In genomic region chr5:53426517-53426839, GRCh38 we compare ENCODE assay signal across 1 cellular context.
TF ChIP-seq lines count a peak whose summit lies in the region.

No MANE protein-coding gene starts in this region.

TF ChIP-seq in GM23338, 12 proteins besides CTCF, POLR2A, EP300 and RAD21 (continued from another document):
- TF ChIP-seq ZNF462 (CRISPR knock-in tag; IDR thresholded peaks at IDR 0.05) (no peak), CREB1 (CRISPR knock-in tag; IDR thresholded peaks at IDR 0.05; ENCODE audit: low read depth) (no peak), EZH2phosphoT487 (IDR thresholded peaks at IDR 0.05; ENCODE audit: unreplicated experiment) (no peak), EZH2 (IDR thresholded peaks at IDR 0.05; ENCODE audit: low read depth, unreplicated experiment) (no peak), POLR2AphosphoS5 (IDR thresholded peaks at IDR 0.05; ENCODE audit: low read depth) (no peak), REST (IDR thresholded peaks at IDR 0.05; ENCODE audit: unreplicated experiment) (no peak)
